ENCODE assay signal across 17 cellular contexts in genomic region chrX:45230410-45230809, GRCh38. TPM values are rescaled to one million over a fixed set of nuclear protein-coding genes. Genes with fewer than 3 reads are reported as not detected.
"Had no signal": no experiment of that assay in that cellular context is flagged by ENCODE, and none has a peak within 500 bp of the region (broad histone marks: within the 10 kb centered on the region; RNA-seq: fewer than 3 reads in every experiment).

No MANE protein-coding gene starts in this region.

- H3K4me3 ChIP-seq: adrenal gland, gastrocnemius medialis, lung, pancreas, sigmoid colon, spleen, uterus had no signal

- H3K27me3 Mint-ChIP-seq: activated CD4-positive, alpha-beta T cell treated with anti-CD3 and anti-CD28 coated beads, Interleukin-2, amount 10 ng/mL, durations not matched to agents 24 days and 14 days; activated naive CD4-positive, alpha-beta T cell treated with anti-CD3 and anti-CD28 coated beads, Interleukin-2, amount 50 U/mL, for 24 hours; naive thymus-derived CD4-positive, alpha-beta T cell had no signal

- H3K9me3 Mint-ChIP-seq: activated naive CD4-positive, alpha-beta T cell treated with anti-CD3 and anti-CD28 coated beads, Interleukin-2, amount 50 U/mL, for 24 hours had no signal

- DNase-seq: activated CD4-positive, alpha-beta T cell treated with anti-CD3 and anti-CD28 coated beads, Interleukin-2, amount 10 ng/mL, durations not matched to agents 24 days and 14 days; activated CD4-positive, CD25-positive, alpha-beta regulatory T cell; activated CD8-positive, alpha-beta memory T cell treated with anti-CD3 and anti-CD28 coated beads, Interleukin-2, amount 50 U/mL, for 4 hours; activated CD8-positive, alpha-beta T cell treated with anti-CD3 and anti-CD28 coated beads, Interleukin-2, amount 10 ng/mL, durations not matched to agents 7 days and 5 days; activated effector memory CD4-positive, alpha-beta T cell treated with anti-CD3 and anti-CD28 coated beads, Interleukin-2, amount 50 U/mL, for 16 hours; activated T-cell treated with anti-CD3 and anti-CD28 coated beads, Interleukin-2, amount 50 U/mL, for 48 hours; adrenal gland; erythroblast; gastrocnemius medialis; naive thymus-derived CD4-positive, alpha-beta T cell; pancreas; sigmoid colon; spleen; uterus had no signal

- H3K4me3 Mint-ChIP-seq: activated CD4-positive, alpha-beta T cell treated with anti-CD3 and anti-CD28 coated beads, Interleukin-2, amount 10 ng/mL, durations not matched to agents 24 days and 14 days; activated CD8-positive, alpha-beta T cell treated with anti-CD3 and anti-CD28 coated beads, Interleukin-2, amount 10 ng/mL, durations not matched to agents 7 days and 5 days; activated naive CD4-positive, alpha-beta T cell treated with anti-CD3 and anti-CD28 coated beads, Interleukin-2, amount 50 U/mL, for 24 hours; naive thymus-derived CD4-positive, alpha-beta T cell had no signal

- H3K27me3 ChIP-seq: gastrocnemius medialis, sigmoid colon, uterus had no signal

- H3K4me1 ChIP-seq: adrenal gland, gastrocnemius medialis, pancreas, sigmoid colon, uterus had no signal

- H3K36me3 ChIP-seq: adrenal gland, gastrocnemius medialis, pancreas, sigmoid colon, spleen, uterus had no signal

- H3K27ac ChIP-seq: adrenal gland, gastrocnemius medialis, pancreas, sigmoid colon, spleen, uterus had no signal

- H3K9me3 ChIP-seq: adrenal gland, gastrocnemius medialis, pancreas, sigmoid colon, spleen, uterus had no signal

- H3K27ac Mint-ChIP-seq: activated CD4-positive, alpha-beta T cell treated with anti-CD3 and anti-CD28 coated beads, Interleukin-2, amount 10 ng/mL, durations not matched to agents 24 days and 14 days; activated CD8-positive, alpha-beta T cell treated with anti-CD3 and anti-CD28 coated beads, Interleukin-2, amount 10 ng/mL, durations not matched to agents 7 days and 5 days had no signal

- ATAC-seq: activated CD8-positive, alpha-beta T cell treated with anti-CD3 and anti-CD28 coated beads, Interleukin-2, amount 10 ng/mL, durations not matched to agents 7 days and 5 days; gastrocnemius medialis; naive thymus-derived CD4-positive, alpha-beta T cell had no signal

RNA-seq across cellular contexts. Expression of gene DIPK2B, which starts 29.7 kb away (rescaled TPM):
- total RNA-seq: activated CD4-positive, alpha-beta T cell treated with anti-CD3 and anti-CD28 coated beads, Interleukin-2, amount 10 ng/mL, durations not matched to agents 24 days and 14 days; activated CD8-positive, alpha-beta T cell treated with anti-CD3 and anti-CD28 coated beads, Interleukin-2, amount 10 ng/mL, durations not matched to agents 7 days and 5 days; mononuclear cell; naive thymus-derived CD4-positive, alpha-beta T cell had no signal
